In genomic region chr19:34772697-34773554, GRCh38 we compare ENCODE assay signal across 1 cellular context.
TF ChIP-seq lines count a peak whose summit lies in the region.

TSS of gene ZNF599 (minus strand) at chr19:34773215. CDS start at chr19:34772841, 374 bp downstream.

TF ChIP-seq in K562, 482 proteins besides CTCF, POLR2A, EP300 and RAD21 (continued from another document and continues in another):
- TF ChIP-seq RNF219 (CRISPR knock-in tag; IDR thresholded peaks at IDR 0.05): no peak
- no peak for TF ChIP-seq ZNF445 (CRISPR knock-in tag; IDR thresholded peaks at IDR 0.05; ENCODE audit: low read depth)
- no peak for TF ChIP-seq CREB5 (CRISPR knock-in tag; IDR thresholded peaks at IDR 0.05)
- no peak for TF ChIP-seq NR3C1 (CRISPR knock-in tag; IDR thresholded peaks at IDR 0.05)
- peak; percentile 82 for TF ChIP-seq KLF13 (tag; IDR thresholded peaks at IDR 0.05; ENCODE audit: borderline replicate concordance, low read depth)
- TF ChIP-seq OTX1 (CRISPR knock-in tag; IDR thresholded peaks at IDR 0.05): no peak
- peak; percentile 92 for TF ChIP-seq ZNF407 (IDR thresholded peaks at IDR 0.05; ENCODE audit: low read depth)
- TF ChIP-seq HINFP (tag; conservative IDR thresholded peaks at IDR 0.05; ENCODE audit: low read depth): no peak
- TF ChIP-seq ZNF318 (IDR thresholded peaks at IDR 0.05; ENCODE audit: borderline replicate concordance in 1 of 2, low read depth in 1 of 2): no peak
- no peak for TF ChIP-seq HNRNPK (IDR thresholded peaks at IDR 0.05; ENCODE audit: low read depth, low read length, poor library complexity, severe bottlenecking)
- TF ChIP-seq MNT (conservative IDR thresholded peaks at IDR 0.05): 0 out of 4 replicates have a peak, but pooled peaks of 1 of the 2 experiments have one; percentile 50
- peak; percentile 44; the same call in 1 of the 2 replicates for TF ChIP-seq NR2C2 (CRISPR knock-in tag; IDR thresholded peaks at IDR 0.05)
- peak; percentile 86 for TF ChIP-seq NR2C2 (tag; IDR thresholded peaks at IDR 0.05)
- TF ChIP-seq CBX3 (IDR thresholded peaks at IDR 0.05; ENCODE audit: borderline replicate concordance in 1 of 2, low read length in 2 of 2): peak in 1 of 2 experiments; percentile 6; a peak in 2 of 3 replicates
- TF ChIP-seq SP1 (CRISPR knock-in tag; IDR thresholded peaks at IDR 0.05): peak; percentile 64
- no peak for TF ChIP-seq ZNF436 (CRISPR knock-in tag; IDR thresholded peaks at IDR 0.05)
- peak; percentile 83 for TF ChIP-seq CREM (IDR thresholded peaks at IDR 0.05; ENCODE audit: low read depth)
- peak; percentile 70 to 77; a peak in 3 of 4 replicates for TF ChIP-seq SIX5 (IDR thresholded peaks at IDR 0.05; ENCODE audit: borderline replicate concordance in 1 of 2, insufficient read depth in 1 of 2, low read depth in 1 of 2, low read length in 2 of 2)
- TF ChIP-seq CHD2 (IDR thresholded peaks at IDR 0.05; ENCODE audit: low read depth, low read length): no peak
- TF ChIP-seq CBX5 (IDR thresholded peaks at IDR 0.05; ENCODE audit: borderline replicate concordance, low read depth): no peak
- TF ChIP-seq MITF (IDR thresholded peaks at IDR 0.05): no peak
